ENCODE assay signal across 8 cellular contexts in genomic region chr1:24643362-24644346, GRCh38. TPM values are rescaled to one million over a fixed set of nuclear protein-coding genes. Genes with fewer than 3 reads are reported as not detected.
DNase-seq lines count a peak whose midpoint lies in the region; ATAC-seq and TF ChIP-seq lines count a peak whose summit lies in the region.

No MANE protein-coding gene starts in this region.

- H3K9ac ChIP-seq in SU-DHL-6 (ENCODE audit: low read length): peak overlapping the region; percentile 100

- H3K4me2 ChIP-seq in SU-DHL-6 (ENCODE audit: low read depth, low read length, poor library complexity, severe bottlenecking): peak overlapping the region; percentile 78

- H3F3A ChIP-seq in SU-DHL-6 (ENCODE audit: insufficient read depth): peaks cover 18% of the 10 kb centered on the region; the same call in 1 of the 2 replicates

- peak; percentile 16 for ATAC-seq in GM18868 (IDR thresholded peaks at IDR 0.05; ENCODE audit: unreplicated experiment)
- ATAC-seq in HG03139 (IDR thresholded peaks at IDR 0.05; ENCODE audit: unreplicated experiment): peak; percentile 16
- ATAC-seq in right lobe of liver: peak; percentile 3 to 28 (median 10)
- ATAC-seq in stimulated activated naive CD8-positive, alpha-beta T cell treated with anti-CD3 and anti-CD28 coated beads, Interleukin-15, amount 100 ng/mL, for 72 hours: peak; percentile 36

- intact Hi-C loops in right lobe of liver (cut with DNase I): no loop called here

- TF ChIP-seq CTCF in C4-2B (conservative IDR thresholded peaks at IDR 0.05) (no peak), SU-DHL-6 (IDR thresholded peaks at IDR 0.05; ENCODE audit: insufficient read depth, low read length, poor library complexity, severe bottlenecking) (no peak), right lobe of liver (IDR thresholded peaks at IDR 0.05) (peak in 1 of 4 donors; percentile 2)

- H3K4me3 ChIP-seq in SU-DHL-6 (ENCODE audit: insufficient read depth, low read length, poor library complexity, severe bottlenecking): peak overlapping the region; percentile 86
- H3K4me3 ChIP-seq in right lobe of liver: peak overlapping the region; percentile 77 to 91 (median 88)

- H2AFZ ChIP-seq in SU-DHL-6 (ENCODE audit: low read depth, low read length, severe bottlenecking): peak overlapping the region; percentile 37

- WGBS in right lobe of liver (ENCODE audit: insufficient coverage, low coverage, low lambda C conversion rate, missing lambda C conversion rate): 1% methylated on average over 18 of the region's 62 CpGs

- H4K20me1 ChIP-seq in SU-DHL-6 (ENCODE audit: low read depth, low read length): peaks cover 36% of the 10 kb centered on the region

- H3K9me2 ChIP-seq in SU-DHL-6 (replicated peaks; ENCODE audit: insufficient read depth, low read length): no peaks in the 10 kb centered on the region

- H3K27me3 ChIP-seq in SU-DHL-6 (ENCODE audit: low read length): no peaks in the 10 kb centered on the region
- no peaks in the 10 kb centered on the region for H3K27me3 ChIP-seq in right lobe of liver

- H3K27ac ChIP-seq in C4-2B: peak overlapping the region; percentile 98
- H3K27ac ChIP-seq in SU-DHL-6 (ENCODE audit: low read depth, low read length): peak overlapping the region; percentile 69
- peak overlapping the region; percentile 88 for H3K27ac ChIP-seq in cingulate gyrus (ENCODE audit: low read depth, low read length)
- H3K27ac ChIP-seq in right lobe of liver: peak overlapping the region; percentile 71 to 90 (median 80)

- peak overlapping the region; percentile 90 to 91 for H3K4me3 Mint-ChIP-seq in stimulated activated naive CD8-positive, alpha-beta T cell treated with anti-CD3 and anti-CD28 coated beads, Interleukin-15, amount 100 ng/mL, for 72 hours

- no peaks in the 10 kb centered on the region for H3K9me3 Mint-ChIP-seq in stimulated activated naive CD8-positive, alpha-beta T cell treated with anti-CD3 and anti-CD28 coated beads, Interleukin-15, amount 100 ng/mL, for 72 hours

- no peaks in the 10 kb centered on the region for H3K27me3 Mint-ChIP-seq in stimulated activated naive CD8-positive, alpha-beta T cell treated with anti-CD3 and anti-CD28 coated beads, Interleukin-15, amount 100 ng/mL, for 72 hours

- peaks cover 0 to 31% (median 12%) of the 10 kb centered on the region in 4 donors for H3K4me1 ChIP-seq in right lobe of liver

- H3K36me3 ChIP-seq in SU-DHL-6 (ENCODE audit: low read length) (peaks cover 34% of the 10 kb centered on the region), right lobe of liver (peaks cover 0 to 29% (median 18%) of the 10 kb centered on the region in 4 donors)

- peak overlapping the region; percentile 93 to 98 for H3K27ac Mint-ChIP-seq in stimulated activated naive CD8-positive, alpha-beta T cell treated with anti-CD3 and anti-CD28 coated beads, Interleukin-15, amount 100 ng/mL, for 72 hours

- H3K9me3 ChIP-seq in SU-DHL-6 (ENCODE audit: insufficient read depth, low read length): no peaks in the 10 kb centered on the region
- H3K9me3 ChIP-seq in right lobe of liver: no peaks in the 10 kb centered on the region

- peaks cover 57% of the 10 kb centered on the region for H3K4me1 Mint-ChIP-seq in stimulated activated naive CD8-positive, alpha-beta T cell treated with anti-CD3 and anti-CD28 coated beads, Interleukin-15, amount 100 ng/mL, for 72 hours

- H3K79me2 ChIP-seq in SU-DHL-6 (ENCODE audit: insufficient read depth, low read length): peaks cover 54% of the 10 kb centered on the region

- DNase-seq in right lobe of liver (peak in 1 of 3 donors; percentile 61), middle frontal gyrus (ENCODE audit: extremely low spot score, low spot score) (no peak)
- peak in 1 of 2 donors; percentile 11 for DNase-seq in stimulated activated naive CD8-positive, alpha-beta T cell treated with anti-CD3 and anti-CD28 coated beads, Interleukin-15, amount 100 ng/mL, for 72 hours

- no peak for TF ChIP-seq POLR2A in right lobe of liver (IDR thresholded peaks at IDR 0.05)

RNA-seq across cellular contexts. Expression of gene SRRM1, which starts 0.6 kb away (rescaled TPM):
- total RNA-seq in right lobe of liver: 10 to 100 TPM; 41.1 to 52.0 (median 44.9) TPM
